ENCODE assay signal across 6 cellular contexts in the genomic region with DNA sequence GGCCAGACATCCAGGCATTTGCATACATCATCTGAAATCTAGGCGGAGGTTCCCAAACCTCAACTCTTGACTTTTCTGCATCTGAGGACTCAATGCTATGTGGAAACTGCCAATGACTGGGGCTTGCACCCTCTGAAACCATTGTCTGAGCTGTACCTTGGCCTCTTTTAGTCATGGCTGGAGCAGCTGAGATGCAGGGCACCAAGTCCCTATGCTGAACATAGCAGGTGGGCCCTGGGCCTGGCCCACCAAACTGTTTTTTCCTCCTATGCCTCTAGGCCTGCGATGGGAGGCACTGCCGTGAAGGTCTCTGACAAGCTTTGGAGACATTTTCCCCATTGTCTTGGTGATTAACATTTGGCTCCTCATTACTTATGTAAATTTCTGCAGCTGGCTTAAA.
"Had no signal": no experiment of that assay in that cellular context is flagged by ENCODE, and none has a peak within 500 bp of the region (broad histone marks: within the 10 kb centered on the region; RNA-seq: fewer than 3 reads in every experiment).

No MANE protein-coding gene starts in this region.

- H3K4me3 Mint-ChIP-seq: IgD-negative memory B cell had no signal

- H3K27ac ChIP-seq: HL-60 had no signal

- DNase-seq: IMR-90, KBM-7, KG1 had no signal

- H3K27me3 Mint-ChIP-seq: IgD-negative memory B cell had no signal

- H3K4me3 ChIP-seq: K562 had no signal
